ENCODE assay signal across 8 cellular contexts in genomic region chr7:66673124-66673639, GRCh38. TPM values are rescaled to one million over a fixed set of nuclear protein-coding genes. Genes with fewer than 3 reads are reported as not detected.
DNase-seq lines count a peak whose midpoint lies in the region; ATAC-seq and TF ChIP-seq lines count a peak whose summit lies in the region.
"Not testable (repeated sequence)": the region's sequence is repeated elsewhere in the genome, so short reads cannot be mapped to it uniquely, and the experiment has no call there.

No MANE protein-coding gene starts in this region.

- not testable (repeated sequence) for TF ChIP-seq CTCF in choroid plexus epithelial cell (conservative IDR thresholded peaks at IDR 0.05; ENCODE audit: low read depth, low read length); omental fat pad (IDR thresholded peaks at IDR 0.05); suprapubic skin (IDR thresholded peaks at IDR 0.05)

- peak overlapping the region; percentile 51 for H3K27ac ChIP-seq in suprapubic skin

- DNase-seq in EH (ENCODE audit: low read depth) = peak; percentile 42
- peak; percentile 32 for DNase-seq in HT1080 (ENCODE audit: low read depth)
- peak; percentile 12 for DNase-seq in T-helper 2 cell treated with Interferon-gamma antibody and Interleukin-4, amounts not matched to agents 5 μg/mL and 100 μg/mL, for 36 hours (ENCODE audit: low spot score)
- DNase-seq in activated effector memory CD4-positive, alpha-beta T cell treated with anti-CD3 and anti-CD28 coated beads, Interleukin-2, amount 50 U/mL, for 16 hours = peak; percentile 61
- DNase-seq in choroid plexus epithelial cell (ENCODE audit: low read depth) = peak; percentile 41
- DNase-seq in Right ventricle myocardium superior; omental fat pad (ENCODE audit: low spot score): not testable (repeated sequence)
- DNase-seq in suprapubic skin (ENCODE audit: low spot score in 2 of 2) = peak in 1 of 2 donors; percentile 39

- ATAC-seq in Right ventricle myocardium superior (ENCODE audit: poor library complexity) (peak; percentile 31), omental fat pad (ENCODE audit: low FRiP score) (peak; percentile 57)

- not testable (repeated sequence) for H3K27me3 Mint-ChIP-seq in T-helper 2 cell treated with Interferon-gamma antibody and Interleukin-4, amounts not matched to agents 5 μg/mL and 100 μg/mL, for 36 hours (ENCODE audit: low read depth)

- not testable (repeated sequence) for H3K27ac Mint-ChIP-seq in T-helper 2 cell treated with Interferon-gamma antibody and Interleukin-4, amounts not matched to agents 5 μg/mL and 100 μg/mL, for 36 hours

- not testable (repeated sequence) for TF ChIP-seq EP300 in suprapubic skin (IDR thresholded peaks at IDR 0.05)

- intact Hi-C loops in Right ventricle myocardium superior (cut with DNase I) = not testable (repeated sequence)

- H3K4me1 ChIP-seq in suprapubic skin = not testable (repeated sequence)

- TF ChIP-seq POLR2A in suprapubic skin (IDR thresholded peaks at IDR 0.05) = not testable (repeated sequence)

- H3K36me3 Mint-ChIP-seq in T-helper 2 cell treated with Interferon-gamma antibody and Interleukin-4, amounts not matched to agents 5 μg/mL and 100 μg/mL, for 36 hours (ENCODE audit: low read depth) = not testable (repeated sequence)

- 49% methylated on average over 4 of the region's 7 CpGs for WGBS in suprapubic skin

- not testable (repeated sequence) for H3K9me3 Mint-ChIP-seq in T-helper 2 cell treated with Interferon-gamma antibody and Interleukin-4, amounts not matched to agents 5 μg/mL and 100 μg/mL, for 36 hours

- H3K9me3 ChIP-seq in suprapubic skin = not testable (repeated sequence)

- not testable (repeated sequence) for H3K4me3 Mint-ChIP-seq in T-helper 2 cell treated with Interferon-gamma antibody and Interleukin-4, amounts not matched to agents 5 μg/mL and 100 μg/mL, for 36 hours

- H3K36me3 ChIP-seq in suprapubic skin = not testable (repeated sequence)

- H3K4me1 Mint-ChIP-seq in T-helper 2 cell treated with Interferon-gamma antibody and Interleukin-4, amounts not matched to agents 5 μg/mL and 100 μg/mL, for 36 hours (ENCODE audit: low read depth) = not testable (repeated sequence)

- H3K4me3 ChIP-seq in choroid plexus epithelial cell (ENCODE audit: low read depth, low read length); suprapubic skin: not testable (repeated sequence)

- H3K27me3 ChIP-seq in suprapubic skin = not testable (repeated sequence)

RNA-seq across cellular contexts. Expression of gene KCTD7, which starts 44.5 kb away (rescaled TPM):
- total RNA-seq in HT1080 (2014; rRNA removed; shearing (Covaris generic)) = 5.4 and 10.9 TPM in 2 replicates
- 4.3 and 4.8 TPM in 2 replicates for polyA plus RNA-seq in HT1080 (2015; cell fraction: cytosol; rRNA removed)
- polyA plus RNA-seq in HT1080 (2015; cell fraction: nucleus; rRNA removed) = 15.0 and 16.2 TPM in 2 replicates
- total RNA-seq in Right ventricle myocardium superior (8.0 TPM), omental fat pad (10 to 100 TPM; 14.2 to 26.8 (median 14.6) TPM), suprapubic skin (10 to 100 TPM in 1 of 4 donors, 1 to 10 TPM in 3; 6.2 to 17.9 (median 6.7) TPM)
